18 cellular contexts compared by ENCODE assay signal in the genomic region with DNA sequence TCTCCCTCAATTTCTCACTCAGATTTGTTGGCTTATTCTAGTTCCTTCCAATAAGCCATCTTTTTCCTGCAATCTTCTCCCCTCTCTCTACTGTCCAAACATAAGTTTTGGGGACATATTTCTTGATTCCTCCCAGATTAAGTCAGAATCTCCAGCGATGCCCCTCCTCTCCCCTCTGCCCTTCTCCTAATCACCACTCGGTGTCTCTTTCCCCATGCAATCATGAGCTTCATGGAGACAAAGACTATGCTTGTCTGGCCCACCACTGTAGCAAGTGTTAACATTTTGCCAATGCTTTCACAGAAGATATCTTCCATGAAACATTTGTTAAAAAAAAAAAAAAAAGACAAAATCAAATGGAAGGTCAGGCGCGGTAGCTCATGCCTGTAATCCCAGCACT. TPM values are rescaled to one million over a fixed set of nuclear protein-coding genes. Genes with fewer than 3 reads are reported as not detected.
DNase-seq lines count a peak whose midpoint lies in the region; FAIRE-seq and TF ChIP-seq lines count a peak whose summit lies in the region.
"Had no signal": no experiment of that assay in that cellular context is flagged by ENCODE, and none has a peak within 500 bp of the region (broad histone marks: within the 10 kb centered on the region; RNA-seq: fewer than 3 reads in every experiment).

No MANE protein-coding gene starts in this region.

- TF ChIP-seq POLR2A in GM12892 (IDR thresholded peaks at IDR 0.05; ENCODE audit: low read depth, low read length) = no peak

- FAIRE-seq in GM12892 (lab: Jason Lieb, UNC) = no peak
- FAIRE-seq: GM12878 had no signal

- DNase-seq in AML-193 (lab: John Stamatoyannopoulos, UW) = peak; percentile 18 to 24
- DNase-seq in brain microvascular endothelial cell = no peak
- peak; percentile 50 for DNase-seq in iPS-NIHi7 (ENCODE audit: extremely low spot score)
- no peak for DNase-seq in NCI-H446 (lab: John Stamatoyannopoulos, UW)
- DNase-seq in NOMO-1 treated with DMSO at 0.1 percent for 48 hours (lab: John Stamatoyannopoulos, UW; ENCODE audit: unreplicated experiment) = no peak
- no peak for DNase-seq in stimulated activated CD4-positive, alpha-beta T cell treated with anti-CD3 and anti-CD28 coated beads, Interleukin-4, amount 100 ng/mL, for 1 hour
- DNase-seq in GM12892 (ENCODE audit: insufficient read length) = no peak
- DNase-seq: activated CD4-positive, alpha-beta T cell treated with anti-CD3 and anti-CD28 coated beads for 36 hours; activated naive CD8-positive, alpha-beta T cell treated with anti-CD3 and anti-CD28 coated beads for 36 hours; caudate nucleus; HFFc6; NCI-H187 treated with DMSO at 0.1 percent for 48 hours; NCI-H524 treated with DMSO at 0.1 percent for 48 hours; stimulated activated naive CD4-positive, alpha-beta T cell treated with Interleukin-2 at 50 U/mL for 16 hours; upper lobe of left lung had no signal

- H3K27me3 ChIP-seq in brain microvascular endothelial cell (replicated peaks) = no peaks in the 10 kb centered on the region
- H3K27me3 ChIP-seq: upper lobe of left lung had no signal

- peak; percentile 42; the same call in 1 of the 2 replicates for TF ChIP-seq RAD21 in Ishikawa (IDR thresholded peaks at IDR 0.05; ENCODE audit: low read depth)

- in situ Hi-C loops in brain microvascular endothelial cell (cut with HindIII; ENCODE audit: low pct_ligation_motif_present, low sequenced_read_pairs) = no loop called here

- H3K36me3 ChIP-seq in brain microvascular endothelial cell (replicated peaks) = no peaks in the 10 kb centered on the region
- H3K36me3 ChIP-seq: upper lobe of left lung had no signal

- TF ChIP-seq EP300 in Ishikawa (IDR thresholded peaks at IDR 0.05; ENCODE audit: borderline replicate concordance) = no peak

- peak; percentile 36 for TF ChIP-seq CTCF in brain microvascular endothelial cell (IDR thresholded peaks at IDR 0.05; ENCODE audit: low read depth, low read length, missing control alignments)

- H3K4me3 ChIP-seq in brain microvascular endothelial cell (ENCODE audit: low read depth, low read length) = no peak overlapping the region
- H3K4me3 ChIP-seq: GM12878, upper lobe of left lung had no signal

- H3K27ac ChIP-seq in brain microvascular endothelial cell = no peak overlapping the region
- H3K27ac ChIP-seq: C4-2B, upper lobe of left lung had no signal

TF ChIP-seq in Ishikawa, 13 proteins besides CTCF, POLR2A, EP300 and RAD21:
- TF ChIP-seq ZBTB7A (IDR thresholded peaks at IDR 0.05; ENCODE audit: low read depth) = no peak
- TF ChIP-seq, protein P1, sequence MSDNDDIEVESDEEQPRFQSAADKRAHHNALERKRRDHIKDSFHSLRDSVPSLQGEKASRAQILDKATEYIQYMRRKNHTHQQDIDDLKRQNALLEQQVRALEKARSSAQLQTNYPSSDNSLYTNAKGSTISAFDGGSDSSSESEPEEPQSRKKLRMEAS (IDR thresholded peaks at IDR 0.05) = no peak
- TF ChIP-seq CEBPB (IDR thresholded peaks at IDR 0.05) = no peak
- no peak for TF ChIP-seq NFIC (IDR thresholded peaks at IDR 0.05)
- TF ChIP-seq YY1 (IDR thresholded peaks at IDR 0.05; ENCODE audit: low read depth) = no peak
- TF ChIP-seq EGR1 (IDR thresholded peaks at IDR 0.05) = no peak
- TF ChIP-seq FOXM1 (IDR thresholded peaks at IDR 0.05; ENCODE audit: borderline replicate concordance, low read depth) = no peak
- TF ChIP-seq TEAD4 (IDR thresholded peaks at IDR 0.05) = no peak
- TF ChIP-seq, protein P2, sequence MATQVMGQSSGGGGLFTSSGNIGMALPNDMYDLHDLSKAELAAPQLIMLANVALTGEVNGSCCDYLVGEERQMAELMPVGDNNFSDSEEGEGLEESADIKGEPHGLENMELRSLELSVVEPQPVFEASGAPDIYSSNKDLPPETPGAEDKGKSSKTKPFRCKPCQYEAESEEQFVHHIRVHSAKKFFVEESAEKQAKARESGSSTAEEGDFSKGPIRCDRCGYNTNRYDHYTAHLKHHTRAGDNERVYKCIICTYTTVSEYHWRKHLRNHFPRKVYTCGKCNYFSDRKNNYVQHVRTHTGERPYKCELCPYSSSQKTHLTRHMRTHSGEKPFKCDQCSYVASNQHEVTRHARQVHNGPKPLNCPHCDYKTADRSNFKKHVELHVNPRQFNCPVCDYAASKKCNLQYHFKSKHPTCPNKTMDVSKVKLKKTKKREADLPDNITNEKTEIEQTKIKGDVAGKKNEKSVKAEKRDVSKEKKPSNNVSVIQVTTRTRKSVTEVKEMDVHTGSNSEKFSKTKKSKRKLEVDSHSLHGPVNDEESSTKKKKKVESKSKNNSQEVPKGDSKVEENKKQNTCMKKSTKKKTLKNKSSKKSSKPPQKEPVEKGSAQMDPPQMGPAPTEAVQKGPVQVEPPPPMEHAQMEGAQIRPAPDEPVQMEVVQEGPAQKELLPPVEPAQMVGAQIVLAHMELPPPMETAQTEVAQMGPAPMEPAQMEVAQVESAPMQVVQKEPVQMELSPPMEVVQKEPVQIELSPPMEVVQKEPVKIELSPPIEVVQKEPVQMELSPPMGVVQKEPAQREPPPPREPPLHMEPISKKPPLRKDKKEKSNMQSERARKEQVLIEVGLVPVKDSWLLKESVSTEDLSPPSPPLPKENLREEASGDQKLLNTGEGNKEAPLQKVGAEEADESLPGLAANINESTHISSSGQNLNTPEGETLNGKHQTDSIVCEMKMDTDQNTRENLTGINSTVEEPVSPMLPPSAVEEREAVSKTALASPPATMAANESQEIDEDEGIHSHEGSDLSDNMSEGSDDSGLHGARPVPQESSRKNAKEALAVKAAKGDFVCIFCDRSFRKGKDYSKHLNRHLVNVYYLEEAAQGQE (IDR thresholded peaks at IDR 0.05; ENCODE audit: low read depth) = no peak
- no peak for TF ChIP-seq TAF1 (IDR thresholded peaks at IDR 0.05; ENCODE audit: low read depth)
- TF ChIP-seq TCF12 (IDR thresholded peaks at IDR 0.05; ENCODE audit: low read depth) = no peak
- TF ChIP-seq, protein P3, sequence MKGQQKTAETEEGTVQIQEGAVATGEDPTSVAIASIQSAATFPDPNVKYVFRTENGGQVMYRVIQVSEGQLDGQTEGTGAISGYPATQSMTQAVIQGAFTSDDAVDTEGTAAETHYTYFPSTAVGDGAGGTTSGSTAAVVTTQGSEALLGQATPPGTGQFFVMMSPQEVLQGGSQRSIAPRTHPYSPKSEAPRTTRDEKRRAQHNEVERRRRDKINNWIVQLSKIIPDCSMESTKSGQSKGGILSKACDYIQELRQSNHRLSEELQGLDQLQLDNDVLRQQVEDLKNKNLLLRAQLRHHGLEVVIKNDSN (IDR thresholded peaks at IDR 0.05) = no peak

RNA-seq across cellular contexts. Expression of a gene that starts 42.4 kb away (rescaled TPM):
- polyA plus RNA-seq in GM12892 (2012; ENCODE audit: missing spikeins) = not detected

RNA-seq across cellular contexts. Expression of a gene that starts 58.4 kb away (rescaled TPM):
- polyA plus RNA-seq in GM12892 (2012; ENCODE audit: missing spikeins) = 1.8 TPM

Comparison
In these comparisons a context has a peak if more than half of its experiments do, and no peak if none do; other contexts are left out.
1. DNase-seq: peak in AML-193 (2 of 2) and iPS-NIHi7 (single experiment); none in brain microvascular endothelial cell (single experiment), NCI-H446 (0 of 2), NOMO-1 treated with DMSO at 0.1 percent for 48 hours (single experiment), stimulated activated CD4-positive, alpha-beta T cell treated with anti-CD3 and anti-CD28 coated beads, Interleukin-4, amount 100 ng/mL, for 1 hour (single experiment) and GM12892 (single experiment).